9 cellular contexts compared by ENCODE assay signal in genomic region chr17:31067699-31068184, GRCh38. TPM values are rescaled to one million over a fixed set of nuclear protein-coding genes. Genes with fewer than 3 reads are reported as not detected.
DNase-seq lines count a peak whose midpoint lies in the region; ATAC-seq and TF ChIP-seq lines count a peak whose summit lies in the region.
"Had no signal": no experiment of that assay in that cellular context is flagged by ENCODE, and none has a peak within 500 bp of the region (broad histone marks: within the 10 kb centered on the region; RNA-seq: fewer than 3 reads in every experiment).

No MANE protein-coding gene starts in this region.

- intact Hi-C loops in HCT116 (cut with micrococcal nuclease) = no loop called here
- intact Hi-C loops in CD4-positive, alpha-beta T cell (cut with DNase I, micrococcal nuclease) = no loop called here

- CTCF ChIA-PET in HCT116 (lab: Charles Lee) = no interaction called here
- CTCF ChIA-PET in CD4-positive, alpha-beta T cell (lab: Charles Lee) = no interaction called here

- TF ChIP-seq RAD21 in HCT116 (IDR thresholded peaks at IDR 0.05; ENCODE audit: low read depth) = no peak

- peak overlapping the region; percentile 64 for H3K4me2 ChIP-seq in HCT116 (ENCODE audit: low read length)
- H3K4me2 ChIP-seq in smooth muscle cell = peak overlapping the region; percentile 40

- H3K27me3 ChIP-seq in HCT116 (ENCODE audit: insufficient read depth, low read length) (no peaks in the 10 kb centered on the region), RWPE2 (ENCODE audit: insufficient read depth, poor library complexity, severe bottlenecking) (no peaks in the 10 kb centered on the region), gastroesophageal sphincter (no peaks in the 10 kb centered on the region), smooth muscle cell (ENCODE audit: low read depth) (no peaks in the 10 kb centered on the region)
- H3K27me3 ChIP-seq in CD4-positive, alpha-beta T cell (ENCODE audit: control insufficient read depth, insufficient read depth, low read length) = no peaks in the 10 kb centered on the region
- H3K27me3 ChIP-seq: tibial artery had no signal

- no TSS peak for BruUV-seq in HCT116 (replicated peaks; lab: Mats Ljungman, UMichigan)

- POLR2A ChIA-PET in HCT116 (lab: Charles Lee) = no interaction called here
- POLR2A ChIA-PET in CD4-positive, alpha-beta T cell (lab: Charles Lee) = no interaction called here

- peak overlapping the region; percentile 37; the same call in 1 of the 2 replicates for H3K27ac ChIP-seq in HCT116 (ENCODE audit: low read depth, low read length)
- H3K27ac ChIP-seq in RWPE2 (ENCODE audit: poor library complexity, severe bottlenecking) = peak overlapping the region; percentile 83
- peak overlapping the region in 3 of 4 donors; percentile 5 to 48 (median 41) for H3K27ac ChIP-seq in gastroesophageal sphincter
- H3K27ac ChIP-seq in smooth muscle cell (ENCODE audit: low read depth) = peak overlapping the region; percentile 60
- H3K27ac ChIP-seq in CD4-positive, alpha-beta T cell (ENCODE audit: low read depth, low read length) = no peak overlapping the region
- H3K27ac ChIP-seq: tibial artery had no signal

- no peak for TF ChIP-seq EP300 in gastroesophageal sphincter (IDR thresholded peaks at IDR 0.05)

- no peaks in the 10 kb centered on the region for H3K79me2 ChIP-seq in HCT116 (ENCODE audit: insufficient read depth, low read length)
- no peaks in the 10 kb centered on the region for H3K79me2 ChIP-seq in smooth muscle cell (ENCODE audit: low read depth)

- H3K9me2 ChIP-seq in HCT116 (ENCODE audit: insufficient read depth) = no peaks in the 10 kb centered on the region

- peak; percentile 34 for DNase-seq in HCT116 (ENCODE audit: low read depth, low spot score)
- no peak for DNase-seq in RWPE2 (ENCODE audit: low spot score)
- no peak for DNase-seq in smooth muscle cell (lab: John Stamatoyannopoulos, UW; ENCODE audit: unreplicated experiment)
- no peak for DNase-seq in CD4-positive, alpha-beta T cell
- no peak for DNase-seq in NCI-H345 (lab: John Stamatoyannopoulos, UW)
- no peak for DNase-seq in NCI-H2107 (lab: John Stamatoyannopoulos, UW)

- no peak for TF ChIP-seq CTCF in HCT116 (IDR thresholded peaks at IDR 0.05 in 2 of 3, conservative IDR thresholded peaks at IDR 0.05 in 1 of 3; ENCODE audit: borderline replicate concordance in 1 of 3, insufficient read depth in 1 of 3, low read depth in 2 of 3, low read length in 2 of 3)
- no peak for TF ChIP-seq CTCF in RWPE2 (IDR thresholded peaks at IDR 0.05; ENCODE audit: poor library complexity, severe bottlenecking)
- TF ChIP-seq CTCF in gastroesophageal sphincter (IDR thresholded peaks at IDR 0.05) = no peak
- no peak for TF ChIP-seq CTCF in smooth muscle cell (IDR thresholded peaks at IDR 0.05; ENCODE audit: borderline replicate concordance, insufficient read depth, poor library complexity, severe bottlenecking)
- no peak for TF ChIP-seq CTCF in CD4-positive, alpha-beta T cell (IDR thresholded peaks at IDR 0.05)

- H3F3A ChIP-seq in smooth muscle cell (ENCODE audit: low read depth) = no peaks in the 10 kb centered on the region

- no peaks in the 10 kb centered on the region for H3K27me3 Mint-ChIP-seq in CD4-positive, alpha-beta T cell
- H3K27me3 Mint-ChIP-seq: T-cell had no signal

- H3K4me3 ChIP-seq in HCT116 (replicated peaks in 1 of 2; ENCODE audit: low read depth in 1 of 2, low read length in 2 of 2) (peak overlapping the region in 1 of 2 experiments; percentile 8; a peak in 1 of 4 replicates), RWPE2 (ENCODE audit: severe bottlenecking) (no peak overlapping the region), gastroesophageal sphincter (no peak overlapping the region), smooth muscle cell (no peak overlapping the region)
- H3K4me3 ChIP-seq: tibial artery had no signal

- H2AFZ ChIP-seq in HCT116 (ENCODE audit: low read depth, low read length, poor library complexity, severe bottlenecking) (peak overlapping the region; percentile 89), smooth muscle cell (ENCODE audit: low read depth) (no peak overlapping the region)

- 11 to 56% methylated on average over 1 to 2 of the region's 2 CpGs for WGBS in gastroesophageal sphincter (ENCODE audit: low coverage in 1 of 2), 2 donors
- 21% methylated on average over 2 of the region's 2 CpGs for WGBS in smooth muscle cell (ENCODE audit: low lambda C conversion rate)

- H3K36me3 Mint-ChIP-seq in CD4-positive, alpha-beta T cell (ENCODE audit: low read depth) = no peaks in the 10 kb centered on the region
- H3K36me3 Mint-ChIP-seq: T-cell had no signal

- RAD21 ChIA-PET in HCT116 (lab: Charles Lee; ENCODE audit: low non-redundant PET in 1 of 2, low total read pairs in 2 of 2, uncharacterized antibody in 2 of 2, unreplicated experiment in 2 of 2) = no interaction called here

- no peak for TF ChIP-seq POLR2A in HCT116 (IDR thresholded peaks at IDR 0.05; ENCODE audit: borderline replicate concordance, extremely low read depth, insufficient read depth, insufficient read length)
- TF ChIP-seq POLR2A in gastroesophageal sphincter (IDR thresholded peaks at IDR 0.05) = no peak

- H3K9ac ChIP-seq in HCT116 (ENCODE audit: low read length) = no peak overlapping the region
- H3K9ac ChIP-seq in smooth muscle cell (ENCODE audit: low read depth) = no peak overlapping the region

- no peaks in the 10 kb centered on the region for H3K4me1 Mint-ChIP-seq in CD4-positive, alpha-beta T cell (ENCODE audit: low read depth)
- H3K4me1 Mint-ChIP-seq: T-cell had no signal

- H3K36me3 ChIP-seq in HCT116 (ENCODE audit: control insufficient read depth in 1 of 2, insufficient read depth in 2 of 2, low read length in 2 of 2) (no peaks in the 10 kb centered on the region), RWPE2 (ENCODE audit: low read depth) (no peaks in the 10 kb centered on the region), gastroesophageal sphincter (no peaks in the 10 kb centered on the region), smooth muscle cell (ENCODE audit: low read depth) (no peaks in the 10 kb centered on the region)
- H3K36me3 ChIP-seq: tibial artery had no signal

- no peaks in the 10 kb centered on the region for H4K20me1 ChIP-seq in HCT116 (ENCODE audit: insufficient read depth)
- no peaks in the 10 kb centered on the region for H4K20me1 ChIP-seq in smooth muscle cell (ENCODE audit: low read depth)

- H3K4me3 Mint-ChIP-seq in CD4-positive, alpha-beta T cell = no peak overlapping the region
- H3K4me3 Mint-ChIP-seq: T-cell had no signal

- H3K4me1 ChIP-seq in HCT116 (ENCODE audit: control insufficient read depth in 1 of 2, insufficient read depth in 2 of 2, low read length in 2 of 2) = peaks cover 14 to 18% of the 10 kb centered on the region in 2 experiments
- H3K4me1 ChIP-seq in RWPE2 (ENCODE audit: insufficient read depth, poor library complexity, severe bottlenecking) = peaks cover 32% of the 10 kb centered on the region
- peaks cover 0 to 12% (median 7%) of the 10 kb centered on the region in 3 donors for H3K4me1 ChIP-seq in gastroesophageal sphincter
- peaks cover 10% of the 10 kb centered on the region for H3K4me1 ChIP-seq in smooth muscle cell (ENCODE audit: low read depth)

- H3K27ac Mint-ChIP-seq in CD4-positive, alpha-beta T cell = no peak overlapping the region
- H3K27ac Mint-ChIP-seq: T-cell had no signal

- ATAC-seq in HCT116 (peak; percentile 74), RWPE2 (ENCODE audit: low read depth) (peak; percentile 69), gastroesophageal sphincter (peak; percentile 93)
- ATAC-seq in CD4-positive, alpha-beta T cell (ENCODE audit: poor library complexity) = no peak

- no peaks in the 10 kb centered on the region for H3K9me3 Mint-ChIP-seq in CD4-positive, alpha-beta T cell
- H3K9me3 Mint-ChIP-seq: T-cell had no signal

- H3K9me3 ChIP-seq in HCT116 (ENCODE audit: control insufficient read depth in 1 of 2, insufficient read depth in 1 of 2, low read depth in 1 of 2, low read length in 2 of 2) (no peaks in the 10 kb centered on the region), RWPE2 (ENCODE audit: severe bottlenecking) (no peaks in the 10 kb centered on the region), gastroesophageal sphincter (no peaks in the 10 kb centered on the region), smooth muscle cell (replicated peaks; ENCODE audit: low read depth) (no peaks in the 10 kb centered on the region)
- no peaks in the 10 kb centered on the region for H3K9me3 ChIP-seq in CD4-positive, alpha-beta T cell (ENCODE audit: control insufficient read depth, low read length)
- H3K9me3 ChIP-seq: tibial artery had no signal

TF ChIP-seq in HCT116, 20 proteins besides CTCF, POLR2A, EP300 and RAD21 (continues in another document):
- TF ChIP-seq YY1 (IDR thresholded peaks at IDR 0.05; ENCODE audit: extremely low read depth, insufficient replicate concordance, low read depth, low read length) (no peak), CEBPB (IDR thresholded peaks at IDR 0.05; ENCODE audit: low read depth) (peak; percentile 73; the same call in 1 of the 2 replicates), TCF7L2 (IDR thresholded peaks at IDR 0.05; ENCODE audit: borderline replicate concordance, extremely low read depth, insufficient read depth, insufficient read length) (no peak), SIN3A (IDR thresholded peaks at IDR 0.05; ENCODE audit: low read depth) (no peak), CBX3 (IDR thresholded peaks at IDR 0.05; ENCODE audit: low read depth) (no peak; the same call in 1 of the 2 replicates), POLR2AphosphoS5 (IDR thresholded peaks at IDR 0.05; ENCODE audit: low read depth, low read length) (no peak), ZFX (IDR thresholded peaks at IDR 0.05) (no peak), MAX (IDR thresholded peaks at IDR 0.05) (no peak), SP1 (IDR thresholded peaks at IDR 0.05; ENCODE audit: low read depth) (no peak; the same call in 1 of the 2 replicates), JUND (IDR thresholded peaks at IDR 0.05) (peak; percentile 64), EGR1 (IDR thresholded peaks at IDR 0.05; ENCODE audit: low read depth) (0 out of 2 replicates have a peak, but pooled peaks have one; percentile 29), ELF1 (IDR thresholded peaks at IDR 0.05; ENCODE audit: borderline replicate concordance, low read depth) (no peak)

RNA-seq across cellular contexts. Expression of gene NF1, which starts 27.0 kb away (rescaled TPM):
- total RNA-seq in HCT116 (2021; ENCODE audit: unreplicated experiment) = 20.8 TPM
- 6.3 and 7.7 TPM in 2 replicates for polyA plus RNA-seq in HCT116 (2012)
- total RNA-seq in gastroesophageal sphincter = 10 to 100 TPM; 41.7 to 69.9 (median 54.4) TPM
- 59.7 and 74.3 TPM in 2 replicates for total RNA-seq in smooth muscle cell
- polyA plus RNA-seq in smooth muscle cell = 7.6 and 19.4 TPM in 2 replicates
- 10 to 100 TPM; 15.5 to 18.7 TPM for total RNA-seq in CD4-positive, alpha-beta T cell
